ENCODE assay signal across 19 cellular contexts in the genomic region with DNA sequence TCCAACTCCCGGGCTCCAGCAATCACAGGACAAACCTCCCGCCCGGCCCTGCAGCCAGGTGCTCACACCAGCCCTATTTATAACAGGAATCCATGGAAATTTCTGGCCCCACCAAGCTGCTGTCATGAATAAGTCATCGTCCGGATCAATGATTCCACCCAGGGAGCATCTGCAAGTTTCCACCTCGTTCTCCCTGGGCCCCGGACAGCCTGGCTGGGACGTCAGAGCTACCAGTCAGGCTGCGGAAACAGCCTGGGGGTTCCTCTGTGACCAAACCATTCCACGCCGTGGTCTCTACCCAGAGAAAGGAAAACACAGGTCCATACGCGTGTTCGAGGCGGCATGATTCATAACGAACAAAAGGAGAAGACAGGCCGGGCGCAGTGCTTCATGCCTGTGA. TPM values are rescaled to one million over a fixed set of nuclear protein-coding genes. Genes with fewer than 3 reads are reported as not detected.
A peak's percentile ranks its signal among the peaks of the same experiment; 100 is the strongest.
DNase-seq lines count a peak whose midpoint lies in the region; ATAC-seq, FAIRE-seq and TF ChIP-seq lines count a peak whose summit lies in the region.
"Had no signal": no experiment of that assay in that cellular context is flagged by ENCODE, and none has a peak within 500 bp of the region (broad histone marks: within the 10 kb centered on the region; RNA-seq: fewer than 3 reads in every experiment).

No MANE protein-coding gene starts in this region.

- H3K9ac ChIP-seq in astrocyte (ENCODE audit: low read length): no peak overlapping the region

- H3K36me3 ChIP-seq in Panc1 (ENCODE audit: control insufficient read depth, insufficient read depth, low read length) (no peaks in the 10 kb centered on the region), astrocyte (ENCODE audit: insufficient read depth, low read length) (no peaks in the 10 kb centered on the region)

- H4K20me1 ChIP-seq in astrocyte (ENCODE audit: insufficient read depth, low read length): no peaks in the 10 kb centered on the region

- DNase-seq in Panc1 (ENCODE audit: low read depth, low spot score) (no peak), astrocyte (ENCODE audit: low read depth) (no peak), kidney glomerular epithelial cell (lab: John Stamatoyannopoulos, UW) (peak; percentile 13), type B pancreatic cell (ENCODE audit: extremely low spot score, unreplicated experiment) (no peak)
- DNase-seq: ACHN; DND-41; H9; Kasumi-1; NCI-H1105; NCI-H1694 treated with DMSO at 0.1 percent for 48 hours; NK-92 treated with Interleukin-12 subunit alpha and Interleukin-12 subunit beta, amount 100 ng/mL, for 24 hours; SIG-M5 had no signal

- no peak overlapping the region for H2AFZ ChIP-seq in astrocyte (ENCODE audit: low read depth, low read length)

- peak overlapping the region; percentile 26 for H3K27ac Mint-ChIP-seq in astrocyte (ENCODE audit: unreplicated experiment)
- peak overlapping the region; percentile 34 for H3K27ac Mint-ChIP-seq in type B pancreatic cell
- H3K27ac Mint-ChIP-seq: H9 had no signal

- in situ Hi-C loops in Panc1 (cut with HindIII; ENCODE audit: low pct_unique_long_range_greater_than_20kb, low sequenced_read_pairs): no loop called here

- H3K79me2 ChIP-seq in astrocyte (ENCODE audit: insufficient read depth, low read length): no peaks in the 10 kb centered on the region

- H3K4me3 ChIP-seq in Panc1 (ENCODE audit: low read depth in 2 of 2, low read length in 2 of 2) (no peak overlapping the region), astrocyte (ENCODE audit: insufficient read depth, low read depth, low read length) (no peak overlapping the region)

- TF ChIP-seq CTCF in Panc1 (IDR thresholded peaks at IDR 0.05) (no peak), astrocyte (IDR thresholded peaks at IDR 0.05; ENCODE audit: insufficient read depth, low read depth, low read length) (no peak), type B pancreatic cell (conservative IDR thresholded peaks at IDR 0.05) (no peak)

- peaks cover 13% of the 10 kb centered on the region for H3K4me1 ChIP-seq in Panc1 (ENCODE audit: control insufficient read depth, insufficient read depth, low read length)
- H3K4me1 ChIP-seq in astrocyte (ENCODE audit: insufficient read depth, low read length): no peaks in the 10 kb centered on the region

- H3K4me3 Mint-ChIP-seq in astrocyte (ENCODE audit: unreplicated experiment): no peak overlapping the region
- no peak overlapping the region for H3K4me3 Mint-ChIP-seq in type B pancreatic cell
- H3K4me3 Mint-ChIP-seq: H9 had no signal

- H3K9me3 ChIP-seq in Panc1 (ENCODE audit: control insufficient read depth, insufficient read depth, low read depth, low read length) (no peaks in the 10 kb centered on the region), astrocyte (ENCODE audit: insufficient read depth, low read depth, low read length) (no peaks in the 10 kb centered on the region)

- H3K9me3 Mint-ChIP-seq in astrocyte (ENCODE audit: unreplicated experiment): no peaks in the 10 kb centered on the region
- H3K9me3 Mint-ChIP-seq in type B pancreatic cell: no peaks in the 10 kb centered on the region
- H3K9me3 Mint-ChIP-seq: H9 had no signal

- H3K27ac ChIP-seq in Panc1 (ENCODE audit: low read length) (peak overlapping the region; percentile 63; the same call in 1 of the 2 replicates), astrocyte (ENCODE audit: low read depth, low read length) (no peak overlapping the region)
- H3K27ac ChIP-seq: C4-2B had no signal

- H3K27me3 Mint-ChIP-seq in astrocyte (ENCODE audit: low read depth, unreplicated experiment): no peaks in the 10 kb centered on the region
- H3K27me3 Mint-ChIP-seq in type B pancreatic cell: no peaks in the 10 kb centered on the region

- BruUV-seq in Panc1 (replicated peaks; lab: Mats Ljungman, UMichigan): no TSS peak

- intact Hi-C loops in Panc1 (cut with micrococcal nuclease; ENCODE audit: unreplicated experiment): loop anchor here (10.0 kb wide), 1 partner anchor 138 kb away; the partner anchor contains the start of genes KISS1R and R3HDM4

- H3K36me3 Mint-ChIP-seq in astrocyte (ENCODE audit: low read depth, unreplicated experiment): no peaks in the 10 kb centered on the region
- H3K36me3 Mint-ChIP-seq in type B pancreatic cell: no peaks in the 10 kb centered on the region

- POLR2A ChIA-PET in Panc1 (lab: Charles Lee): interaction anchor here (0.6 kb wide), 1 partner anchor 14 kb away, joined by 6 read pairs; no protein-coding TSS in a partner anchor

- FAIRE-seq in astrocyte (lab: Jason Lieb, UNC): no peak
- FAIRE-seq: G401.6, RCC 7860 had no signal

- H3K4me2 ChIP-seq in astrocyte (ENCODE audit: low read length): no peak overlapping the region

- no peaks in the 10 kb centered on the region for H3K4me1 Mint-ChIP-seq in astrocyte (ENCODE audit: low read depth, unreplicated experiment)
- H3K4me1 Mint-ChIP-seq in type B pancreatic cell (ENCODE audit: unreplicated experiment): peaks cover 5% of the 10 kb centered on the region

- ATAC-seq in Panc1 (no peak), GM18867 (IDR thresholded peaks at IDR 0.05; ENCODE audit: unreplicated experiment) (no peak), HG03159 (IDR thresholded peaks at IDR 0.05; ENCODE audit: unreplicated experiment) (no peak), GM18873 (IDR thresholded peaks at IDR 0.05; ENCODE audit: low FRiP score, unreplicated experiment) (no peak)
- ATAC-seq: SK-N-SH treated with all-trans-retinoic acid at 6 μM for 48 hours had no signal

- no peaks in the 10 kb centered on the region for H3K27me3 ChIP-seq in Panc1 (ENCODE audit: control insufficient read depth, insufficient read depth, low read length)
- no peaks in the 10 kb centered on the region for H3K27me3 ChIP-seq in astrocyte (ENCODE audit: insufficient read depth, low read length)

- CTCF ChIA-PET in Panc1 (lab: Charles Lee): no interaction called here

RNA-seq across cellular contexts. Expression of gene PTBP1, which starts 20.7 kb away (rescaled TPM):
- total RNA-seq in Panc1 (2021; ENCODE audit: unreplicated experiment) (515 TPM), astrocyte (366 and 386 TPM in 2 replicates), type B pancreatic cell (ENCODE audit: low replicate concordance) (416 and 496 TPM in 2 replicates)
- polyA plus RNA-seq in Panc1 (2012; ENCODE audit: insufficient read length): 590 TPM

RNA-seq across cellular contexts. Expression of gene MISP, which starts 25.6 kb away (rescaled TPM):
- total RNA-seq in Panc1 (2021; ENCODE audit: unreplicated experiment) (5.8 TPM), astrocyte (0.36 and 0.43 TPM in 2 replicates), type B pancreatic cell (ENCODE audit: low replicate concordance) (9.4 and 20.8 TPM in 2 replicates)
- polyA plus RNA-seq in Panc1 (2012; ENCODE audit: insufficient read length): 4.3 TPM

RNA-seq across cellular contexts. Expression of gene PLPPR3, which starts 45.2 kb away (rescaled TPM):
- total RNA-seq in Panc1 (2021; ENCODE audit: unreplicated experiment) (63.7 TPM), astrocyte (29.2 and 36.5 TPM in 2 replicates), type B pancreatic cell (ENCODE audit: low replicate concordance) (9.9 and 29.2 TPM in 2 replicates)
- polyA plus RNA-seq in Panc1 (2012; ENCODE audit: insufficient read length): 123 TPM

RNA-seq across cellular contexts. Expression of gene AZU1, which starts 51.1 kb away (rescaled TPM):
- total RNA-seq in Panc1 (2021; ENCODE audit: unreplicated experiment) (5.8 TPM), astrocyte (1.00 and 1.4 TPM in 2 replicates), type B pancreatic cell (ENCODE audit: low replicate concordance) (0.41 TPM in 1 of 2 replicates, not detected in the other)
- 5.9 TPM for polyA plus RNA-seq in Panc1 (2012; ENCODE audit: insufficient read length)
